ENCODE assay signal across 8 cellular contexts in genomic region chr2:112481528-112482228, GRCh38. TPM values are rescaled to one million over a fixed set of nuclear protein-coding genes. Genes with fewer than 3 reads are reported as not detected.
DNase-seq lines count a peak whose midpoint lies in the region; ATAC-seq and TF ChIP-seq lines count a peak whose summit lies in the region.

Gene TTL (plus strand): TSS chr2:112482156. CDS start chr2:112482345, 189 bp downstream.

- POLR2A ChIA-PET in AG04450 (lab: Yijun Ruan, JAX): no interaction called here

- peaks cover 0 to 10% (median 0%) of the 10 kb centered on the region in 4 donors for H3K4me1 ChIP-seq in right lobe of liver

- no peaks in the 10 kb centered on the region for H3K36me3 ChIP-seq in right lobe of liver

- H3K9me3 ChIP-seq in AG04450 (ENCODE audit: control insufficient read depth, insufficient read depth, low read length) (no peaks in the 10 kb centered on the region; the same call in 1 of the 2 replicates), right lobe of liver (no peaks in the 10 kb centered on the region)

- ATAC-seq in GM18867 (IDR thresholded peaks at IDR 0.05; ENCODE audit: unreplicated experiment): peak; percentile 79
- ATAC-seq in HG03097 (IDR thresholded peaks at IDR 0.05; ENCODE audit: low FRiP score, unreplicated experiment): peak; percentile 60
- ATAC-seq in right lobe of liver: peak; percentile 84 to 93 (median 87)

- peak within 1 kb of the TSS; percentile 77 for H3K27ac ChIP-seq in AG04450 (ENCODE audit: low read depth, low read length)
- H3K27ac ChIP-seq in right lobe of liver: peak within 1 kb of the TSS; percentile 48 to 77 (median 68)

- CTCF ChIA-PET in AG04450 (lab: Charles Lee): interaction anchor here (0.6 to 1.8 kb wide), 5 partner anchors 60 to 245 kb away, joined by 3 to 8 read pairs (median 4); no protein-coding TSS in a partner anchor

- no peaks in the 10 kb centered on the region for H3K27me3 ChIP-seq in AG04450 (ENCODE audit: control insufficient read depth, insufficient read depth, low read length)
- H3K27me3 ChIP-seq in right lobe of liver: no peaks in the 10 kb centered on the region

- H3K4me3 ChIP-seq in AG04450 (ENCODE audit: low read depth, low read length): peak within 1 kb of the TSS; percentile 88
- peak within 1 kb of the TSS; percentile 67 to 85 (median 81) for H3K4me3 ChIP-seq in right lobe of liver

- DNase-seq in AG04450 (ENCODE audit: low read depth, low spot score): no peak
- peak; percentile 52 for DNase-seq in NCI-H510A (lab: John Stamatoyannopoulos, UW)
- DNase-seq in activated CD4-positive, alpha-beta T cell treated with anti-CD3 and anti-CD28 coated beads, Interleukin-2, amount 50 U/mL, for 24 hours (ENCODE audit: low read depth in 1 of 2, low spot score in 1 of 2): peak; percentile 48 to 60
- peak in 1 of 2 donors; percentile 75 for DNase-seq in dermis microvascular lymphatic vessel endothelial cell (ENCODE audit: low read depth in 2 of 2)
- DNase-seq in right lobe of liver: peak; percentile 85 to 88 (median 87)
- peak; percentile 78 for DNase-seq in stimulated activated CD4-positive, alpha-beta T cell treated with anti-CD3 and anti-CD28 coated beads, Interleukin-4, amount 100 ng/mL, for 24 hours

- peak; percentile 40 for TF ChIP-seq POLR2A in right lobe of liver (IDR thresholded peaks at IDR 0.05)

- intact Hi-C loops in right lobe of liver (cut with DNase I): loop anchor here in 1 of 2 donors (10.0 kb wide), 1 partner anchor 93 kb away; no protein-coding TSS in a partner anchor

- 0% methylated on average over 3 of the region's 80 CpGs for WGBS in right lobe of liver (ENCODE audit: insufficient coverage, low coverage, low lambda C conversion rate, missing lambda C conversion rate)

- TF ChIP-seq CTCF in AG04450 (IDR thresholded peaks at IDR 0.05; ENCODE audit: low read depth, low read length) (no peak), right lobe of liver (IDR thresholded peaks at IDR 0.05) (no peak)

RNA-seq across cellular contexts. Expression of gene TTL, which starts in this region (rescaled TPM):
- 26.6 and 27.3 TPM in 2 replicates for polyA plus RNA-seq in AG04450 (2011; rRNA removed)
- polyA minus RNA-seq in AG04450 (2011; rRNA and poly(A)+ RNA removed): 35.7 and 37.5 TPM in 2 replicates
- total RNA-seq in dermis microvascular lymphatic vessel endothelial cell: 10.0 and 10.1 TPM in 2 replicates
- total RNA-seq in right lobe of liver: 10 to 100 TPM in 5 of 6 experiments, 1 to 10 TPM in 1; 8.1 to 29.6 (median 15.6) TPM
